Comparison of ENCODE assay signal across 8 cellular contexts in the genomic region with DNA sequence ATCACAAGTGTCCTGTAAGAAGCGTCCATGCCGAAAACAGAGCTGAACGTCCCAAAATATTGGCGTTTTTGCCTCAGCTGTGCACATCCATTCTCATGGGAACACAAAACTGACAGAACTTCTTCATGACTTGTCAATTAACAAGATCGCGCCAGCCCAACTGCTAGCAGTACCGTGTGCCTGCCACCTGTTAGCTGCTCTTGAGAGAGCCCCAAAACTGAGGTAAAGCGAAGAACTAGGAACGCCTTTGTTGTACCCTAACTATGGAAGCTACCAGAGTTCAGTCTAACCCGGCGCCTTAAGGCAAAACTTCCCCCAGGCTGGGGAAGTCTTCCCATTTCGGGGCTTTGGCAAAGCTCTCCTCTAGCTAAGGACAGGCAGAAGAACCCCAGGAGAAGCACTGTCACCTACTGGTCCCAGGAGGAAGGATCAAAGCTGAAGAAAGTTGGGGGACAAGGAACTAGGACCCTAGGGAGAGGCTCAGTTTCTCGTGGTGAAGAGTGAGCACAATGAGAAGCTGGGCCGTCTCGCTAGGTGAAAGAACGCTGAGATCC. TPM values are rescaled to one million over a fixed set of nuclear protein-coding genes. Genes with fewer than 3 reads are reported as not detected.
A peak's percentile ranks its signal among the peaks of the same experiment; 100 is the strongest.
DNase-seq lines count a peak whose midpoint lies in the region; ATAC-seq, FAIRE-seq and TF ChIP-seq lines count a peak whose summit lies in the region.

No MANE protein-coding gene starts in this region.

- no peaks in the 10 kb centered on the region for H3K9me3 ChIP-seq in BLaER1
- H3K9me3 ChIP-seq in MG63: no peaks in the 10 kb centered on the region
- H3K9me3 ChIP-seq in iPS-18a (ENCODE audit: control insufficient read depth, low read depth, low read length): no peaks in the 10 kb centered on the region
- H3K9me3 ChIP-seq in spleen: no peaks in the 10 kb centered on the region

- intact Hi-C loops in spleen (cut with DNase I; ENCODE audit: low total_unique reads): loop anchor here (2.0 kb wide), 1 partner anchor 121 kb away; no protein-coding TSS in a partner anchor

- H3K4me1 ChIP-seq in BLaER1 (peaks cover 19% of the 10 kb centered on the region), iPS-18a (ENCODE audit: control insufficient read depth, low read depth, low read length) (peaks cover 6% of the 10 kb centered on the region), spleen (peaks cover 7 to 72% (median 46%) of the 10 kb centered on the region in 6 donors)

- peak overlapping the region; percentile 98 for H3K4me3 Mint-ChIP-seq in activated naive CD8-positive, alpha-beta T cell treated with anti-CD3 and anti-CD28 coated beads, Interleukin-2, amount 50 U/mL, for 24 hours

- peak overlapping the region; percentile 93 for H3K9ac ChIP-seq in BLaER1
- peak overlapping the region; percentile 89 for H3K9ac ChIP-seq in iPS-18a (ENCODE audit: low read length)

- FAIRE-seq in GM18507 (lab: Jason Lieb, UNC): peak; percentile 15

- H3K36me3 ChIP-seq in BLaER1: no peaks in the 10 kb centered on the region
- no peaks in the 10 kb centered on the region for H3K36me3 ChIP-seq in MG63
- H3K36me3 ChIP-seq in iPS-18a (ENCODE audit: control insufficient read depth, low read depth, low read length): no peaks in the 10 kb centered on the region
- H3K36me3 ChIP-seq in spleen: no peaks in the 10 kb centered on the region

- peaks cover 3% of the 10 kb centered on the region for H3K27me3 Mint-ChIP-seq in activated naive CD8-positive, alpha-beta T cell treated with anti-CD3 and anti-CD28 coated beads, Interleukin-2, amount 50 U/mL, for 24 hours

- H3K27me3 ChIP-seq in BLaER1 (no peaks in the 10 kb centered on the region), MG63 (no peaks in the 10 kb centered on the region), iPS-18a (ENCODE audit: control insufficient read depth, insufficient read depth, low read length) (no peaks in the 10 kb centered on the region), spleen (replicated peaks in 1 of 7) (no peaks in the 10 kb centered on the region)

- H3K36me3 Mint-ChIP-seq in activated naive CD8-positive, alpha-beta T cell treated with anti-CD3 and anti-CD28 coated beads, Interleukin-2, amount 50 U/mL, for 24 hours (ENCODE audit: low read depth): peaks cover 1% of the 10 kb centered on the region

- WGBS in spleen, 5 donors: 2 to 7% (median 3%) methylated on average over 16 of the region's 16 CpGs

- H3K4me3 ChIP-seq in BLaER1 (peak overlapping the region; percentile 84), MG63 (peak overlapping the region; percentile 82), iPS-18a (ENCODE audit: low read length) (peak overlapping the region; percentile 89), spleen (peak overlapping the region; percentile 69 to 83 (median 78))

- H3K4me2 ChIP-seq in BLaER1: peak overlapping the region; percentile 93

- DNase-seq in GM18507 (ENCODE audit: extremely low spot score, insufficient read length, low read depth) (no peak), MG63 (no peak), spleen (no peak), NCI-H345 (lab: John Stamatoyannopoulos, UW) (no peak)
- DNase-seq in activated naive CD8-positive, alpha-beta T cell treated with anti-CD3 and anti-CD28 coated beads, Interleukin-2, amount 50 U/mL, for 24 hours: no peak

- peaks cover 45% of the 10 kb centered on the region for H3K4me1 Mint-ChIP-seq in activated naive CD8-positive, alpha-beta T cell treated with anti-CD3 and anti-CD28 coated beads, Interleukin-2, amount 50 U/mL, for 24 hours

- peak overlapping the region; percentile 94 for H3K27ac Mint-ChIP-seq in activated naive CD8-positive, alpha-beta T cell treated with anti-CD3 and anti-CD28 coated beads, Interleukin-2, amount 50 U/mL, for 24 hours

- H3K27ac ChIP-seq in BLaER1 (peak overlapping the region; percentile 88), iPS-18a (ENCODE audit: low read length) (peak overlapping the region; percentile 69), spleen (peak overlapping the region; percentile 69 to 95 (median 92))

- no peak for ATAC-seq in activated naive CD8-positive, alpha-beta T cell treated with anti-CD3 and anti-CD28 coated beads, Interleukin-2, amount 50 U/mL, for 24 hours
- no peak for ATAC-seq in GM21360 (IDR thresholded peaks at IDR 0.05; ENCODE audit: unreplicated experiment)

- no peak for TF ChIP-seq CTCF in spleen (IDR thresholded peaks at IDR 0.05 in 8 of 11, conservative IDR thresholded peaks at IDR 0.05 in 3 of 11)

- TF ChIP-seq POLR2A in spleen (IDR thresholded peaks at IDR 0.05): no peak

- peaks cover 29% of the 10 kb centered on the region for H4K20me1 ChIP-seq in BLaER1

- no peaks in the 10 kb centered on the region for H3K9me3 Mint-ChIP-seq in activated naive CD8-positive, alpha-beta T cell treated with anti-CD3 and anti-CD28 coated beads, Interleukin-2, amount 50 U/mL, for 24 hours

RNA-seq across cellular contexts. Expression of a gene that starts 0.7 kb away (rescaled TPM):
- 7.2 and 23.1 TPM in 2 replicates for total RNA-seq in MG63 (2014; rRNA removed; shearing (Covaris generic); ENCODE audit: low replicate concordance)
- total RNA-seq in spleen: 10 to 100 TPM; 16.5 to 26.4 (median 21.8) TPM
- polyA plus RNA-seq in spleen: 1 to 10 TPM; 3.5 to 5.4 (median 3.6) TPM
